ENCODE assay signal across 28 cellular contexts in the genomic region with DNA sequence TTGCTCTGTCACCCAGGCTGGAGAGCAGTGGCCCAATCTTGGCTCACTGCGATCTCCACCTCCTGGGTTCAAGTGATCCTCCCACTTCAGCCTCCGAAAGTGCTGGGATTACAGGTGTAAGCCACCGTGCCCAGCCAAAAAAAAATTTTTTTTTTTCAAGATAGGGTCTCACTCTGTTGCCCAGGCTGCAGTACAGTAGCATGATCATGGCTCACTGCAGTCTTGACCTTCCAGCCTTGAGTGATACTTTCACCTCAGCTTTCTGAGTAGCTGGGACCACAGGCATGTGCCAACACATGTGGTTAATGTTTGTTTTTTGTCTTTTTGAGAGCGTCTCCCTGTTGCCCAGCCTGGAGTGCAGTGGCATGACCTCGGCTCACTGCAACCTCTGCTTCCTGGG.
"Had no signal": no experiment of that assay in that cellular context is flagged by ENCODE, and none has a peak within 500 bp of the region (broad histone marks: within the 10 kb centered on the region; RNA-seq: fewer than 3 reads in every experiment).

No MANE protein-coding gene starts in this region.

- H3K9me3 Mint-ChIP-seq: effector memory CD8-positive, alpha-beta T cell; naive B cell; natural killer cell treated with Interleukin-12 subunit alpha and Interleukin-12 subunit beta and Interleukin-15 and Interleukin-18, amount 100 ng/mL, for 72 hours; neural crest cell; stimulated activated naive CD8-positive, alpha-beta T cell treated with anti-CD3 and anti-CD28 coated beads, Interleukin-15, amount 100 ng/mL, for 72 hours had no signal

- H3K36me3 Mint-ChIP-seq: naive B cell; natural killer cell treated with Interleukin-12 subunit alpha and Interleukin-12 subunit beta and Interleukin-15 and Interleukin-18, amount 100 ng/mL, for 72 hours had no signal

- H3K4me1 ChIP-seq: prostate gland, uterus had no signal

- H3K27ac ChIP-seq: esophagus squamous epithelium, heart right ventricle, left ventricle myocardium inferior, lower lobe of right lung, prostate gland, right atrium auricular region, suprapubic skin, transverse colon, upper lobe of right lung, uterus had no signal

- H3K4me2 ChIP-seq: smooth muscle cell had no signal

- H3K4me3 Mint-ChIP-seq: effector memory CD8-positive, alpha-beta T cell; natural killer cell treated with Interleukin-12 subunit alpha and Interleukin-12 subunit beta and Interleukin-15 and Interleukin-18, amount 100 ng/mL, for 72 hours; stimulated activated naive CD8-positive, alpha-beta T cell treated with anti-CD3 and anti-CD28 coated beads, Interleukin-15, amount 100 ng/mL, for 72 hours had no signal

- DNase-seq: cortex of kidney; effector memory CD8-positive, alpha-beta T cell; erythroblast; esophagus squamous epithelium; foreskin melanocyte; glutamatergic neuron; heart right ventricle; hippocampal formation; left cardiac atrium; left ventricle myocardium inferior; lower lobe of right lung; naive B cell; stimulated activated CD4-positive, alpha-beta T cell treated with anti-CD3 and anti-CD28 coated beads, Interleukin-12 subunit alpha, Interleukin-12 subunit beta, amount 100 ng/mL, for 4 hours; stimulated activated CD4-positive, alpha-beta T cell treated with anti-CD3 and anti-CD28 coated beads, Interleukin-1b, Interleukin-23, amount 100 ng/mL, for 48 hours; stimulated activated CD4-positive, alpha-beta T cell treated with anti-CD3 and anti-CD28 coated beads, Interleukin-4, amount 100 ng/mL, for 1 hour; stimulated activated CD8-positive, alpha-beta memory T cell treated with anti-CD3 and anti-CD28 coated beads, Interleukin-4, amount 100 ng/mL, for 48 hours; stimulated activated naive CD4-positive, alpha-beta T cell; stimulated activated naive CD8-positive, alpha-beta T cell treated with anti-CD3 and anti-CD28 coated beads, Interleukin-15, amount 100 ng/mL, for 72 hours; transverse colon; upper lobe of right lung; uterus had no signal

- H3K4me3 ChIP-seq: esophagus squamous epithelium, heart right ventricle, left ventricle myocardium inferior, lower lobe of right lung, prostate gland, right atrium auricular region, smooth muscle cell, suprapubic skin, transverse colon, upper lobe of right lung, uterus had no signal

- ATAC-seq: effector memory CD8-positive, alpha-beta T cell; heart right ventricle; left cardiac atrium; lower lobe of right lung; natural killer cell treated with Interleukin-12 subunit alpha and Interleukin-12 subunit beta and Interleukin-15 and Interleukin-18, amount 100 ng/mL, for 72 hours; sciatic nerve; stimulated activated naive CD8-positive, alpha-beta T cell treated with anti-CD3 and anti-CD28 coated beads, Interleukin-15, amount 100 ng/mL, for 72 hours; upper lobe of right lung had no signal

- H3K27me3 Mint-ChIP-seq: effector memory CD8-positive, alpha-beta T cell; naive B cell; natural killer cell treated with Interleukin-12 subunit alpha and Interleukin-12 subunit beta and Interleukin-15 and Interleukin-18, amount 100 ng/mL, for 72 hours; stimulated activated naive CD8-positive, alpha-beta T cell treated with anti-CD3 and anti-CD28 coated beads, Interleukin-15, amount 100 ng/mL, for 72 hours had no signal

- H3K27me3 ChIP-seq: esophagus squamous epithelium, heart right ventricle, right atrium auricular region, suprapubic skin, transverse colon, upper lobe of right lung, uterus had no signal

- H3K27ac Mint-ChIP-seq: natural killer cell treated with Interleukin-12 subunit alpha and Interleukin-12 subunit beta and Interleukin-15 and Interleukin-18, amount 100 ng/mL, for 72 hours had no signal

- H3K9me3 ChIP-seq: esophagus squamous epithelium, heart right ventricle, left ventricle myocardium inferior, lower lobe of right lung, prostate gland, right atrium auricular region, suprapubic skin, transverse colon, upper lobe of right lung, uterus had no signal

- H3K36me3 ChIP-seq: prostate gland, right atrium auricular region, transverse colon, uterus had no signal
